28 cellular contexts compared by ENCODE assay signal in the genomic region with DNA sequence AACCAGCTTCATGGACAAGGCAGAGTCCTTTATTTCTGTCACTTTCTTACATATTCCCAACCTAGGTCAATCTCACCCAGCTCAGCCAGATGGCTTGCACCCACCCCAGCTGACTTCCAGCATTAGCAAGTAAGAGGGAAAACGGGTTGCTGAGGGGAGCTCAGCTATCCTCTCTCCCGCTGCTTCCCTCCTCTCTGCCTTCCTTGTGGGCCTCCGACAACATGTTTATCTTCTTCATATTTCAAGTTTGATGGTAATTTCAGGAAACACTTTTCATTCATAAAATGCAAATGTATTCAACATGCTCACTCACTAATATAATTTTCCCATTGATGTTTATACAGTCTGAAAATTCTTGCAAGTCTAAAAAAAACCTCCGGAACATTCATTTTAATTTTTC.
"Had no signal": no experiment of that assay in that cellular context is flagged by ENCODE, and none has a peak within 500 bp of the region (broad histone marks: within the 10 kb centered on the region; RNA-seq: fewer than 3 reads in every experiment).

No MANE protein-coding gene starts in this region.

- H3K4me3 Mint-ChIP-seq: stimulated activated effector memory CD8-positive, alpha-beta T cell treated with anti-CD3 and anti-CD28 coated beads, Interleukin-12 subunit alpha, Interleukin-12 subunit beta, amount 100 ng/mL, for 72 hours; stimulated activated memory B cell treated with anti-CD40 and anti-IgM and Interleukin-4, amounts not matched to agents 10 μg/mL and 1 μg/mL and 100 μg/mL, for 72 hours; stimulated activated naive B cell treated with anti-CD40 and anti-IgM and Interleukin-4, amounts not matched to agents 10 μg/mL and 1 μg/mL and 100 μg/mL, for 72 hours; stimulated activated naive CD8-positive, alpha-beta T cell treated with anti-CD3 and anti-CD28 coated beads, Interleukin-15, amount 100 ng/mL, for 72 hours; stimulated activated naive CD8-positive, alpha-beta T cell treated with anti-CD3 and anti-CD28 coated beads, Interleukin-15, Interleukin-2, amounts not matched to agents 100 ng/mL and 50 ng/mL, for 24 hours; type B pancreatic cell had no signal

- H3K9me3 Mint-ChIP-seq: stimulated activated effector memory CD8-positive, alpha-beta T cell treated with anti-CD3 and anti-CD28 coated beads, Interleukin-12 subunit alpha, Interleukin-12 subunit beta, amount 100 ng/mL, for 72 hours; stimulated activated memory B cell treated with anti-CD40 and anti-IgM and Interleukin-4, amounts not matched to agents 10 μg/mL and 1 μg/mL and 100 μg/mL, for 72 hours; stimulated activated naive B cell treated with anti-CD40 and anti-IgM and Interleukin-4, amounts not matched to agents 10 μg/mL and 1 μg/mL and 100 μg/mL, for 72 hours; stimulated activated naive CD8-positive, alpha-beta T cell treated with anti-CD3 and anti-CD28 coated beads, Interleukin-15, amount 100 ng/mL, for 72 hours; stimulated activated naive CD8-positive, alpha-beta T cell treated with anti-CD3 and anti-CD28 coated beads, Interleukin-15, Interleukin-2, amounts not matched to agents 100 ng/mL and 50 ng/mL, for 24 hours; type B pancreatic cell had no signal

- H3K4me3 ChIP-seq: stomach, suprapubic skin, testis, thoracic aorta, thyroid gland, tibial artery, tibial nerve, transverse colon, upper lobe of left lung, upper lobe of right lung, uterus, vagina had no signal

- H3K4me1 ChIP-seq: suprapubic skin, testis, thyroid gland, tibial nerve, transverse colon, upper lobe of left lung, upper lobe of right lung, uterus, vagina had no signal

- H3K9me3 ChIP-seq: stomach, suprapubic skin, testis, thoracic aorta, thyroid gland, tibial artery, tibial nerve, transverse colon, upper lobe of left lung, upper lobe of right lung, uterus, vagina had no signal

- H3K36me3 Mint-ChIP-seq: stimulated activated effector memory CD8-positive, alpha-beta T cell treated with anti-CD3 and anti-CD28 coated beads, Interleukin-12 subunit alpha, Interleukin-12 subunit beta, amount 100 ng/mL, for 72 hours; stimulated activated memory B cell treated with anti-CD40 and anti-IgM and Interleukin-4, amounts not matched to agents 10 μg/mL and 1 μg/mL and 100 μg/mL, for 72 hours; stimulated activated naive B cell treated with anti-CD40 and anti-IgM and Interleukin-4, amounts not matched to agents 10 μg/mL and 1 μg/mL and 100 μg/mL, for 72 hours; type B pancreatic cell had no signal

- H3K4me1 Mint-ChIP-seq: stimulated activated effector memory CD8-positive, alpha-beta T cell treated with anti-CD3 and anti-CD28 coated beads, Interleukin-12 subunit alpha, Interleukin-12 subunit beta, amount 100 ng/mL, for 72 hours; stimulated activated memory B cell treated with anti-CD40 and anti-IgM and Interleukin-4, amounts not matched to agents 10 μg/mL and 1 μg/mL and 100 μg/mL, for 72 hours; stimulated activated naive B cell treated with anti-CD40 and anti-IgM and Interleukin-4, amounts not matched to agents 10 μg/mL and 1 μg/mL and 100 μg/mL, for 72 hours; stimulated activated naive CD8-positive, alpha-beta T cell treated with anti-CD3 and anti-CD28 coated beads, Interleukin-15, amount 100 ng/mL, for 72 hours had no signal

- H3K36me3 ChIP-seq: stomach, suprapubic skin, thoracic aorta, thyroid gland, tibial artery, tibial nerve, transverse colon, upper lobe of left lung, upper lobe of right lung, uterus, vagina had no signal

- H3K27ac ChIP-seq: stomach, suprapubic skin, testis, thoracic aorta, thyroid gland, tibial artery, tibial nerve, transverse colon, upper lobe of left lung, upper lobe of right lung, uterus, vagina had no signal

- H3K27ac Mint-ChIP-seq: stimulated activated effector memory CD8-positive, alpha-beta T cell treated with anti-CD3 and anti-CD28 coated beads, Interleukin-12 subunit alpha, Interleukin-12 subunit beta, amount 100 ng/mL, for 72 hours; stimulated activated memory B cell treated with anti-CD40 and anti-IgM and Interleukin-4, amounts not matched to agents 10 μg/mL and 1 μg/mL and 100 μg/mL, for 72 hours; stimulated activated naive B cell treated with anti-CD40 and anti-IgM and Interleukin-4, amounts not matched to agents 10 μg/mL and 1 μg/mL and 100 μg/mL, for 72 hours; stimulated activated naive CD8-positive, alpha-beta T cell treated with anti-CD3 and anti-CD28 coated beads, Interleukin-15, amount 100 ng/mL, for 72 hours; stimulated activated naive CD8-positive, alpha-beta T cell treated with anti-CD3 and anti-CD28 coated beads, Interleukin-15, Interleukin-2, amounts not matched to agents 100 ng/mL and 50 ng/mL, for 24 hours; type B pancreatic cell had no signal

- DNase-seq: stimulated activated CD4-positive, alpha-beta T cell treated with anti-CD3 and anti-CD28 coated beads, Interleukin-2, amount 100 ng/mL, for 48 hours; stimulated activated CD4-positive, alpha-beta T cell treated with anti-CD3 and anti-CD28 coated beads, Interleukin-4, amount 100 ng/mL, for 1 hour; stimulated activated CD4-positive, alpha-beta T cell treated with anti-CD3 and anti-CD28 coated beads, Interleukin-4, amount 100 ng/mL, for 24 hours; stimulated activated CD4-positive, alpha-beta T cell treated with anti-CD3 and anti-CD28 coated beads, Interleukin-4, amount 100 ng/mL, for 4 hours; stimulated activated CD8-positive, alpha-beta memory T cell treated with anti-CD3 and anti-CD28 coated beads, Interleukin-4, amount 100 ng/mL, for 48 hours; stimulated activated naive B cell treated with anti-CD40 and anti-IgM and Interleukin-4, amounts not matched to agents 10 μg/mL and 1 μg/mL and 100 μg/mL, for 72 hours; stimulated activated naive CD4-positive, alpha-beta T cell; stimulated activated naive CD4-positive, alpha-beta T cell treated with Interleukin-2 at 50 U/mL for 16 hours; stimulated activated naive CD8-positive, alpha-beta T cell treated with anti-CD3 and anti-CD28 coated beads, Interleukin-15, amount 100 ng/mL, for 72 hours; stimulated activated naive CD8-positive, alpha-beta T cell treated with anti-CD3 and anti-CD28 coated beads, Interleukin-15, Interleukin-2, amounts not matched to agents 100 U/mL and 50 U/mL, for 24 hours; stomach; substantia nigra; testis; thyroid gland; tibial artery; transverse colon; trophoblast cell; upper lobe of left lung; upper lobe of right lung; uterus had no signal

- H3K27me3 ChIP-seq: testis, thyroid gland, tibial artery, tibial nerve, upper lobe of left lung, upper lobe of right lung, vagina had no signal

- ATAC-seq: stimulated activated effector memory CD8-positive, alpha-beta T cell treated with anti-CD3 and anti-CD28 coated beads, Interleukin-12 subunit alpha, Interleukin-12 subunit beta, amount 100 ng/mL, for 72 hours; stimulated activated memory B cell treated with anti-CD40 and anti-IgM and Interleukin-4, amounts not matched to agents 10 μg/mL and 1 μg/mL and 100 μg/mL, for 72 hours; stimulated activated naive B cell treated with anti-CD40 and anti-IgM and Interleukin-4, amounts not matched to agents 10 μg/mL and 1 μg/mL and 100 μg/mL, for 72 hours; stimulated activated naive CD8-positive, alpha-beta T cell treated with anti-CD3 and anti-CD28 coated beads, Interleukin-15, amount 100 ng/mL, for 72 hours; stimulated activated naive CD8-positive, alpha-beta T cell treated with anti-CD3 and anti-CD28 coated beads, Interleukin-15, Interleukin-2, amounts not matched to agents 100 U/mL and 50 U/mL, for 24 hours; upper lobe of right lung had no signal
